Comparison of ENCODE assay signal across 8 cellular contexts in genomic region chr10:42866115-42866995, GRCh38.
DNase-seq lines count a peak whose midpoint lies in the region; ATAC-seq and TF ChIP-seq lines count a peak whose summit lies in the region.

No MANE protein-coding gene starts in this region.

- WGBS in prostate gland: 2% methylated on average over 85 of the region's 87 CpGs

- TF ChIP-seq CTCF in ascending aorta (IDR thresholded peaks at IDR 0.05): peak; percentile 25 to 52 (median 31)
- TF ChIP-seq CTCF in prostate gland (IDR thresholded peaks at IDR 0.05): peak in 3 of 4 experiments; percentile 61 to 89 (median 73)

- peak; percentile 27 to 34 for DNase-seq in activated CD4-positive, alpha-beta T cell treated with anti-CD3 and anti-CD28 coated beads for 24 hours (ENCODE audit: low read depth in 2 of 2)
- DNase-seq in activated CD4-positive, alpha-beta T cell treated with anti-CD3 and anti-CD28 coated beads for 1 hour: no peak
- DNase-seq in RPMI8226 (peak; percentile 68), ascending aorta (ENCODE audit: low spot score in 2 of 2) (no peak), left ventricle myocardium superior (peak; percentile 92), prostate gland (ENCODE audit: low spot score) (peak; percentile 66)

- ATAC-seq in HG03460 (IDR thresholded peaks at IDR 0.05; ENCODE audit: unreplicated experiment): peak; percentile 65
- peak; percentile 100 for ATAC-seq in left ventricle myocardium superior
- no peak for ATAC-seq in HG03135 (IDR thresholded peaks at IDR 0.05; ENCODE audit: unreplicated experiment)

- TF ChIP-seq POLR2A in prostate gland (IDR thresholded peaks at IDR 0.05): no peak

- H3K27me3 ChIP-seq in ascending aorta: no peaks in the 10 kb centered on the region
- peaks cover 2% of the 10 kb centered on the region for H3K27me3 ChIP-seq in prostate gland (replicated peaks; ENCODE audit: insufficient read depth)

- no peaks in the 10 kb centered on the region for H3K9me3 ChIP-seq in ascending aorta
- H3K9me3 ChIP-seq in prostate gland: no peaks in the 10 kb centered on the region

- H3K4me1 ChIP-seq in ascending aorta (no peaks in the 10 kb centered on the region), prostate gland (replicated peaks) (no peaks in the 10 kb centered on the region)

- intact Hi-C loops in ascending aorta (cut with DNase I) (loop anchor here (1.0 kb wide), 1 partner anchor 239 kb away; no protein-coding TSS in a partner anchor), left ventricle myocardium superior (cut with micrococcal nuclease) (no loop called here), prostate gland (cut with DNase I) (loop anchor here (2.0 kb wide), 1 partner anchor 240 kb away; no protein-coding TSS in a partner anchor)

- H3K27ac ChIP-seq in ascending aorta: no peak overlapping the region
- no peak overlapping the region for H3K27ac ChIP-seq in prostate gland

- H3K36me3 ChIP-seq in ascending aorta: no peaks in the 10 kb centered on the region
- H3K36me3 ChIP-seq in prostate gland: no peaks in the 10 kb centered on the region

- H3K4me3 ChIP-seq in ascending aorta (peak overlapping the region; percentile 21 to 34), prostate gland (peak overlapping the region in 1 of 2 donors; percentile 14)

Comparison
In these comparisons a context has a peak if more than half of its experiments do, and no peak if none do; other contexts are left out.
1. DNase-seq: peak in activated CD4-positive, alpha-beta T cell treated with anti-CD3 and anti-CD28 coated beads for 24 hours (2 of 2), RPMI8226 (single experiment), left ventricle myocardium superior (single experiment) and prostate gland (single experiment); none in activated CD4-positive, alpha-beta T cell treated with anti-CD3 and anti-CD28 coated beads for 1 hour (single experiment) and ascending aorta (0 of 2).